In the genomic region with DNA sequence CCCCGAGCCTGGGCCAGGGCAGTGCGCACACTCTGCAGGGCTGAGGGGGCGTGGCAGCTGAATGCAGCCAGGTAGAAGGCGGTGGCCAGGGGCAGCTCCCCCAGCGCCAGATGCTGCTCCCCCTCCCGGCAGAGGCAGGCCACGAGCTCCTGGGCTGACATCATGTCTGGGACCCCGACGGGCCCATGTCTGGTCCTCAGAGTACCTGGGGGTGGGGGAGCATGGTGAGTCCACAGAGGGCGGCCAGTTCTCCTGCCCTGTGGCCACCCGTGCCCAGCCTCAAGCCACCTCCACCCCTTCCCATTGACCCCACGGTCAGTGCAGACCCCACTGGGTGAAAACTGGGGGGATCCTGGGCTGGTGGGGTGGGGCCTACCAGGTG, we compare ENCODE assay signal across 22 cellular contexts. TPM values are rescaled to one million over a fixed set of nuclear protein-coding genes. Genes with fewer than 3 reads are reported as not detected.
"Had no signal": no experiment of that assay in that cellular context is flagged by ENCODE, and none has a peak within 500 bp of the region (broad histone marks: within the 10 kb centered on the region; RNA-seq: fewer than 3 reads in every experiment).

No MANE protein-coding gene starts in this region.

- ATAC-seq: right lobe of liver had no signal

- H3K4me3 ChIP-seq: cardiac muscle cell, hepatocyte, right lobe of liver, smooth muscle cell, upper lobe of left lung had no signal

- H3K27ac Mint-ChIP-seq: activated CD4-positive, alpha-beta T cell treated with anti-CD3 and anti-CD28 coated beads, Interleukin-2, amount 10 ng/mL, durations not matched to agents 7 days and 5 days; activated CD8-positive, alpha-beta T cell treated with anti-CD3 and anti-CD28 coated beads for 36 hours; activated naive CD8-positive, alpha-beta T cell; immature natural killer cell; nephron progenitor cell; T-helper 1 cell treated with Interleukin-12 subunit alpha and Interleukin-12 subunit beta and Interleukin-4 antibody, amounts not matched to agents 30 μg/mL and 1 μg/mL, for 36 hours had no signal

- H3K27me3 ChIP-seq: cardiac muscle cell, hepatocyte, right lobe of liver, upper lobe of left lung had no signal

- H3K36me3 ChIP-seq: cardiac muscle cell, right lobe of liver, upper lobe of left lung had no signal

- H3K4me1 Mint-ChIP-seq: immature natural killer cell, nephron progenitor cell had no signal

- H3K36me3 Mint-ChIP-seq: immature natural killer cell had no signal

- H3K9me3 ChIP-seq: right lobe of liver had no signal

- H3K27me3 Mint-ChIP-seq: activated CD4-positive, alpha-beta T cell treated with anti-CD3 and anti-CD28 coated beads, Interleukin-2, amount 10 ng/mL, durations not matched to agents 7 days and 5 days had no signal

- H3K4me1 ChIP-seq: parathyroid adenoma, right lobe of liver had no signal

- H3K4me3 Mint-ChIP-seq: activated CD4-positive, alpha-beta T cell treated with anti-CD3 and anti-CD28 coated beads, Interleukin-2, amount 10 ng/mL, durations not matched to agents 7 days and 5 days; activated CD8-positive, alpha-beta T cell treated with anti-CD3 and anti-CD28 coated beads for 36 hours; activated naive CD8-positive, alpha-beta T cell; immature natural killer cell; nephron progenitor cell; T-helper 1 cell treated with Interleukin-12 subunit alpha and Interleukin-12 subunit beta and Interleukin-4 antibody, amounts not matched to agents 30 μg/mL and 1 μg/mL, for 36 hours had no signal

- H3K27ac ChIP-seq: cardiac muscle cell, epithelial cell of prostate, hepatocyte, parathyroid adenoma, right lobe of liver, upper lobe of left lung had no signal

- DNase-seq: activated CD4-positive, alpha-beta T cell treated with anti-CD3 and anti-CD28 coated beads, Interleukin-2, amount 10 ng/mL, durations not matched to agents 7 days and 5 days; activated CD4-positive, CD25-positive, alpha-beta regulatory T cell; activated CD8-positive, alpha-beta T cell treated with anti-CD3 and anti-CD28 coated beads for 36 hours; activated naive CD4-positive, alpha-beta T cell; activated T-cell treated with anti-CD3 and anti-CD28 coated beads, Interleukin-2, amount 50 U/mL, for 1 hour; amniotic stem cell; immature natural killer cell; kidney glomerular epithelial cell; nephron progenitor cell; nucleus accumbens; stimulated activated CD4-positive, alpha-beta T cell treated with anti-CD3 and anti-CD28 coated beads, Interleukin-4, amount 100 ng/mL, for 24 hours; stimulated activated naive CD4-positive, alpha-beta T cell treated with Interleukin-2 at 50 U/mL for 16 hours; T1000 had no signal

RNA-seq across cellular contexts. Expression of a gene that starts 0.8 kb away (rescaled TPM):
- total RNA-seq: cardiac muscle cell had no signal
- polyA plus RNA-seq: cardiac muscle cell had no signal
